19 cellular contexts compared by ENCODE assay signal in the genomic region with DNA sequence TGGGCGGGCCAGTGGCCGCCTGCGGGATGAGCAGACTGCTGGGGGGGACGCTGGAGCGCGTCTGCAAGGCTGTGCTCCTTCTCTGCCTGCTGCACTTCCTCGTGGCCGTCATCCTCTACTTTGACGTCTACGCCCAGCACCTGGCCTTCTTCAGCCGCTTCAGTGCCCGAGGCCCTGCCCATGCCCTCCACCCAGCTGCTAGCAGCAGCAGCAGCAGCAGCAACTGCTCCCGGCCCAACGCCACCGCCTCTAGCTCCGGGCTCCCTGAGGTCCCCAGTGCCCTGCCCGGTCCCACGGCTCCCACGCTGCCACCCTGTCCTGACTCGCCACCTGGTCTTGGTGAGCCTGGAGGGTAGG. TPM values are rescaled to one million over a fixed set of nuclear protein-coding genes. Genes with fewer than 3 reads are reported as not detected.
DNase-seq lines count a peak whose midpoint lies in the region; ATAC-seq, FAIRE-seq and TF ChIP-seq lines count a peak whose summit lies in the region.
"Had no signal": no experiment of that assay in that cellular context is flagged by ENCODE, and none has a peak within 500 bp of the region (broad histone marks: within the 10 kb centered on the region; RNA-seq: fewer than 3 reads in every experiment).

No MANE protein-coding gene starts in this region.

- in situ Hi-C loops in K562 (cut with MboI) = no loop called here

- H3K9me3 Mint-ChIP-seq in naive B cell = no peaks in the 10 kb centered on the region
- H3K9me3 Mint-ChIP-seq: effector memory CD8-positive, alpha-beta T cell; stimulated activated memory B cell treated with anti-CD40 and anti-IgM and Interleukin-4, amounts not matched to agents 10 μg/mL and 1 μg/mL and 100 μg/mL, for 72 hours had no signal

- ATAC-seq in K562 (no peak), naive B cell (ENCODE audit: low read depth in 2 of 2) (peak; percentile 25 to 34), HG02840 (IDR thresholded peaks at IDR 0.05; ENCODE audit: low FRiP score, unreplicated experiment) (no peak)
- ATAC-seq: effector memory CD8-positive, alpha-beta T cell; right cardiac atrium; stimulated activated memory B cell treated with anti-CD40 and anti-IgM and Interleukin-4, amounts not matched to agents 10 μg/mL and 1 μg/mL and 100 μg/mL, for 72 hours had no signal

- TF ChIP-seq POLR2A in K562 (conservative IDR thresholded peaks at IDR 0.05) = no peak

- H3K36me3 Mint-ChIP-seq in naive B cell = peaks cover 8 to 18% of the 10 kb centered on the region in 2 donors

- no peak for TF ChIP-seq CTCF in AG04450 (IDR thresholded peaks at IDR 0.05; ENCODE audit: low read depth, low read length)
- TF ChIP-seq CTCF in K562 (IDR thresholded peaks at IDR 0.05 in 2 of 3, conservative IDR thresholded peaks at IDR 0.05 in 1 of 3; ENCODE audit: insufficient read depth in 2 of 3, low read depth in 1 of 3, low read length in 3 of 3) = no peak

- POLR2A ChIA-PET in AG04450 (lab: Yijun Ruan, JAX) (no interaction called here), K562 (lab: Yijun Ruan, JAX) (interaction anchor here (0.6 to 1.2 kb wide), 3 partner anchors 8 to 67 kb away, joined by 3 to 4 read pairs (median 3); no protein-coding TSS in a partner anchor)

- DNase-seq in AG04450 (ENCODE audit: low read depth, low spot score) = no peak
- DNase-seq in H7 = peak; percentile 63
- no peak for DNase-seq in K562 (ENCODE audit: extremely low read depth in 1 of 4, low spot score in 3 of 4)
- peak; percentile 34 for DNase-seq in naive B cell
- DNase-seq in effector memory CD4-positive, alpha-beta T cell = no peak
- DNase-seq in caudate nucleus (lab: John Stamatoyannopoulos, UW) = no peak
- DNase-seq in NCI-H2029 treated with DMSO at 0.1 percent for 48 hours (lab: John Stamatoyannopoulos, UW) = no peak
- DNase-seq: activated CD4-positive, alpha-beta T cell treated with anti-CD3 and anti-CD28 coated beads for 4 hours; activated effector memory CD4-positive, alpha-beta T cell treated with Interleukin-2 at 50 U/mL for 16 hours; effector memory CD8-positive, alpha-beta T cell; GF-D8; glutamatergic neuron; stimulated activated CD4-positive, alpha-beta T cell treated with anti-CD3 and anti-CD28 coated beads, Interleukin-4, amount 100 ng/mL, for 24 hours; T-helper 2 cell had no signal

- CTCF ChIA-PET in AG04450 (lab: Charles Lee) = no interaction called here
- CTCF ChIA-PET in K562 (lab: Yijun Ruan, JAX; ENCODE audit: low intra/inter-chr PET ratio) = no interaction called here

- H3K9me1 ChIP-seq in K562 (ENCODE audit: control insufficient read depth, insufficient read depth, low read length) = peaks cover 21% of the 10 kb centered on the region

- peak overlapping the region; percentile 73; the same call in 1 of the 2 replicates for H3K4me3 ChIP-seq in AG04450 (ENCODE audit: low read depth, low read length)
- H3K4me3 ChIP-seq in H7 (ENCODE audit: insufficient read depth, low read depth, low read length) = no peak overlapping the region
- H3K4me3 ChIP-seq in K562 = no peak overlapping the region
- H3K4me3 ChIP-seq in effector memory CD4-positive, alpha-beta T cell (ENCODE audit: insufficient read depth, low read depth, low read length, poor library complexity, severe bottlenecking) = no peak overlapping the region

- intact Hi-C loops in K562 (cut with micrococcal nuclease) = no loop called here

- H3K4me1 Mint-ChIP-seq in naive B cell = peaks cover 33 to 41% (median 39%) of the 10 kb centered on the region in 3 donors

- 94% methylated on average over 15 of the region's 20 CpGs for WGBS in K562 (ENCODE audit: insufficient coverage, low coverage, missing lambda C conversion rate)

- H3K4me1 ChIP-seq in K562 (replicated peaks in 1 of 2; ENCODE audit: control insufficient read depth in 2 of 2, insufficient read depth in 2 of 2, low read length in 2 of 2) = peaks cover 42 to 78% of the 10 kb centered on the region in 2 experiments
- H3K4me1 ChIP-seq in effector memory CD4-positive, alpha-beta T cell (ENCODE audit: control insufficient read depth, insufficient read depth, low read length, poor library complexity, severe bottlenecking) = peaks cover 17% of the 10 kb centered on the region

- peaks cover 22% of the 10 kb centered on the region for H3K36me3 ChIP-seq in H7 (replicated peaks; ENCODE audit: control insufficient read depth, insufficient read depth, low read length)
- H3K36me3 ChIP-seq in K562 (ENCODE audit: control insufficient read depth, insufficient read depth, low read length) = peaks cover 81% of the 10 kb centered on the region
- H3K36me3 ChIP-seq in effector memory CD4-positive, alpha-beta T cell (ENCODE audit: control insufficient read depth, insufficient read depth, low read length) = peaks cover 14% of the 10 kb centered on the region

- peaks cover 67% of the 10 kb centered on the region for H3K79me2 ChIP-seq in K562 (ENCODE audit: control insufficient read depth, insufficient read depth, low read length)

- H3K27ac Mint-ChIP-seq in naive B cell = peak overlapping the region in 1 of 6 donors; percentile 36
- H3K27ac Mint-ChIP-seq: effector memory CD8-positive, alpha-beta T cell; stimulated activated memory B cell treated with anti-CD40 and anti-IgM and Interleukin-4, amounts not matched to agents 10 μg/mL and 1 μg/mL and 100 μg/mL, for 72 hours had no signal

- H3K9me3 ChIP-seq in AG04450 (ENCODE audit: control insufficient read depth, insufficient read depth, low read length) (no peaks in the 10 kb centered on the region; the same call in 1 of the 2 replicates), K562 (replicated peaks; ENCODE audit: control insufficient read depth, insufficient read depth, low read depth, low read length) (no peaks in the 10 kb centered on the region)
- no peaks in the 10 kb centered on the region for H3K9me3 ChIP-seq in effector memory CD4-positive, alpha-beta T cell (ENCODE audit: control insufficient read depth, low read length)

- peak overlapping the region; percentile 75 to 99; a peak in 3 of 4 replicates for H3K9ac ChIP-seq in K562 (ENCODE audit: insufficient read depth in 1 of 2, low read depth in 2 of 2, low read length in 2 of 2)

- no peaks in the 10 kb centered on the region for H3K27me3 Mint-ChIP-seq in naive B cell
- H3K27me3 Mint-ChIP-seq: effector memory CD8-positive, alpha-beta T cell; stimulated activated memory B cell treated with anti-CD40 and anti-IgM and Interleukin-4, amounts not matched to agents 10 μg/mL and 1 μg/mL and 100 μg/mL, for 72 hours had no signal

- no TSS peak for BruUV-seq in K562 (replicated peaks; lab: Mats Ljungman, UMichigan)

- TF ChIP-seq EP300 in K562 (IDR thresholded peaks at IDR 0.05; ENCODE audit: low read length) = no peak

- FAIRE-seq in K562 (lab: Jason Lieb, UNC) = no peak
- FAIRE-seq: GM18507, H54 had no signal

- H3K27me3 ChIP-seq in AG04450 (ENCODE audit: control insufficient read depth, insufficient read depth, low read length) = no peaks in the 10 kb centered on the region
- no peaks in the 10 kb centered on the region; the same call in 1 of the 2 replicates for H3K27me3 ChIP-seq in H7 (ENCODE audit: control insufficient read depth, insufficient read depth, low read length)
- no peaks in the 10 kb centered on the region for H3K27me3 ChIP-seq in K562 (ENCODE audit: control insufficient read depth in 2 of 2, insufficient read depth in 2 of 2, low read length in 2 of 2)
- H3K27me3 ChIP-seq in effector memory CD4-positive, alpha-beta T cell (replicated peaks; ENCODE audit: control insufficient read depth, insufficient read depth, low read length, poor library complexity, severe bottlenecking) = no peaks in the 10 kb centered on the region

- no peak overlapping the region; the same call in 1 of the 2 replicates for H3K4me2 ChIP-seq in K562 (ENCODE audit: insufficient read depth, low read length)

- H3K4me3 Mint-ChIP-seq in naive B cell = peak overlapping the region in 3 of 8 donors; percentile 5 to 81 (median 18)

- peaks cover 25% of the 10 kb centered on the region for H4K20me1 ChIP-seq in K562 (replicated peaks; ENCODE audit: control insufficient read depth, insufficient read depth, low read length)

- no peak overlapping the region for H2AFZ ChIP-seq in K562 (ENCODE audit: low read depth, low read length)

- H3K27ac ChIP-seq in AG04450 (ENCODE audit: low read depth, low read length) = no peak overlapping the region
- no peak overlapping the region for H3K27ac ChIP-seq in K562 (ENCODE audit: extremely low read depth, low read depth, low read length)
- H3K27ac ChIP-seq in effector memory CD4-positive, alpha-beta T cell (ENCODE audit: insufficient read depth, low read length, poor library complexity, severe bottlenecking) = no peak overlapping the region
- H3K27ac ChIP-seq in caudate nucleus (ENCODE audit: low read depth, low read length) = no peak overlapping the region

- TF ChIP-seq RAD21 in K562 (CRISPR knock-in tag; conservative IDR thresholded peaks at IDR 0.05 in 1 of 2, IDR thresholded peaks at IDR 0.05 in 1 of 2) = no peak

RNA-seq across cellular contexts. Expression of gene B4GALT2, which starts 2.1 kb away (rescaled TPM):
- polyA plus RNA-seq in AG04450 (2011; rRNA removed) (39.0 and 50.4 TPM in 2 replicates), K562 (2011; rRNA removed) (39.0 and 43.9 TPM in 2 replicates), K562 (2014; fragmentation: Illumina TruSeq; extraction: Trizol) (63.7 and 69.7 TPM in 2 replicates), K562 (2014; fragmentation: Nextera tagmentation; extraction: Ambion mirVana) (1 to 10 TPM; 1.3 to 2.8 TPM), K562 (2014; rRNA removed) (71.9 and 85.4 TPM in 2 replicates), naive B cell (ENCODE audit: low read depth in 6 of 6) (1 to 10 TPM in 1 of 6 donors, under 1 TPM in 4, not detected in 1; 0.16 to 1.6 (median 0.37) TPM)
- 40.8 and 55.5 TPM in 2 replicates for polyA minus RNA-seq in AG04450 (2011; rRNA and poly(A)+ RNA removed)
- 207 and 217 TPM in 2 replicates for total RNA-seq in H7 (2014; rRNA removed; shearing (Covaris generic))
- total RNA-seq in K562 (2011; cell fraction: chromatin; rRNA removed; ENCODE audit: low replicate concordance) = 27.8 and 57.7 TPM in 2 replicates
- total RNA-seq in K562 (2011; cell fraction: nucleolus; rRNA removed) = 51.2 and 57.7 TPM in 2 replicates
- total RNA-seq in K562 (2011; cell fraction: nucleoplasm; rRNA removed) = 45.8 and 54.2 TPM in 2 replicates
- total RNA-seq in K562 (2014; rRNA removed) (86.8 and 116 TPM in 2 replicates), K562 (2014; rRNA removed; fragmentation: Illumina TruSeq; extraction: Trizol) (23.4 and 31.0 TPM in 2 replicates), K562 (2015; rRNA removed; fragmentation: Illumina TruSeq; extraction: Trizol) (43.8 and 45.9 TPM in 2 replicates), K562 (2021) (76.2 and 78.0 TPM in 2 replicates)
- polyA plus RNA-seq in K562 (2011; cell fraction: cytosol; rRNA removed) = 78.6 and 206 TPM in 2 replicates
- polyA plus RNA-seq in K562 (2011; cell fraction: nucleus; rRNA removed) = 55.1 and 117 TPM in 2 replicates
- polyA plus RNA-seq in K562 (2012) = 44.8 and 50.7 TPM in 2 replicates
- polyA minus RNA-seq in K562 (2011; rRNA and poly(A)+ RNA removed) = 21.4 and 27.7 TPM in 2 replicates
- polyA minus RNA-seq in K562 (2011; cell fraction: cytosol; rRNA and poly(A)+ RNA removed) = 40.9 and 42.3 TPM in 2 replicates
- polyA minus RNA-seq in K562 (2011; cell fraction: nucleus; rRNA and poly(A)+ RNA removed) = 26.7 and 28.3 TPM in 2 replicates

RNA-seq across cellular contexts. Expression of gene ATP6V0B, which starts 6.4 kb away (rescaled TPM):
- polyA plus RNA-seq in AG04450 (2011; rRNA removed) = 130 and 140 TPM in 2 replicates
- polyA minus RNA-seq in AG04450 (2011; rRNA and poly(A)+ RNA removed) = 64.5 and 77.1 TPM in 2 replicates
- total RNA-seq in H7 (2014; rRNA removed; shearing (Covaris generic)) = 196 and 237 TPM in 2 replicates
- total RNA-seq in K562 (2011; cell fraction: chromatin; rRNA removed; ENCODE audit: low replicate concordance) = 240 and 478 TPM in 2 replicates
- total RNA-seq in K562 (2011; cell fraction: nucleolus; rRNA removed) = 771 and 1,062 TPM in 2 replicates
- 571 and 616 TPM in 2 replicates for total RNA-seq in K562 (2011; cell fraction: nucleoplasm; rRNA removed)
- 296 and 328 TPM in 2 replicates for total RNA-seq in K562 (2014; rRNA removed)
- 143 and 167 TPM in 2 replicates for total RNA-seq in K562 (2014; rRNA removed; fragmentation: Illumina TruSeq; extraction: Trizol)
- 196 and 203 TPM in 2 replicates for total RNA-seq in K562 (2015; rRNA removed; fragmentation: Illumina TruSeq; extraction: Trizol)
- total RNA-seq in K562 (2021) = 279 and 286 TPM in 2 replicates
- 220 and 288 TPM in 2 replicates for polyA plus RNA-seq in K562 (2011; rRNA removed)
- polyA plus RNA-seq in K562 (2011; cell fraction: cytosol; rRNA removed) = 552 and 632 TPM in 2 replicates
- polyA plus RNA-seq in K562 (2011; cell fraction: nucleus; rRNA removed) = 601 and 849 TPM in 2 replicates
- 179 and 264 TPM in 2 replicates for polyA plus RNA-seq in K562 (2012)
- 186 and 195 TPM in 2 replicates for polyA plus RNA-seq in K562 (2014; fragmentation: Illumina TruSeq; extraction: Trizol)
- 100 to 1,000 TPM; 137 to 276 TPM for polyA plus RNA-seq in K562 (2014; fragmentation: Nextera tagmentation; extraction: Ambion mirVana)
- 282 and 348 TPM in 2 replicates for polyA plus RNA-seq in K562 (2014; rRNA removed)
- polyA minus RNA-seq in K562 (2011; rRNA and poly(A)+ RNA removed) = 127 and 130 TPM in 2 replicates
- 83.6 and 86.7 TPM in 2 replicates for polyA minus RNA-seq in K562 (2011; cell fraction: cytosol; rRNA and poly(A)+ RNA removed)
- polyA minus RNA-seq in K562 (2011; cell fraction: nucleus; rRNA and poly(A)+ RNA removed) = 102 and 149 TPM in 2 replicates
- 100 to 1,000 TPM; 264 to 432 (median 286) TPM for polyA plus RNA-seq in naive B cell (ENCODE audit: low read depth in 6 of 6)

RNA-seq across cellular contexts. Expression of gene CCDC24, which starts 10.3 kb away (rescaled TPM):
- polyA plus RNA-seq in AG04450 (2011; rRNA removed) (1.1 and 1.6 TPM in 2 replicates), K562 (2011; rRNA removed) (1.3 and 2.3 TPM in 2 replicates), K562 (2014; fragmentation: Illumina TruSeq; extraction: Trizol) (1.5 and 3.0 TPM in 2 replicates), K562 (2014; fragmentation: Nextera tagmentation; extraction: Ambion mirVana) (under 1 TPM; 0.31 to 0.64 TPM), K562 (2014; rRNA removed) (3.7 and 4.5 TPM in 2 replicates), naive B cell (ENCODE audit: low read depth in 6 of 6) (1 to 10 TPM in 5 of 6 donors, under 1 TPM in 1; 0.89 to 4.0 (median 2.0) TPM)
- 0.92 and 1.0 TPM in 2 replicates for polyA minus RNA-seq in AG04450 (2011; rRNA and poly(A)+ RNA removed)
- total RNA-seq in H7 (2014; rRNA removed; shearing (Covaris generic)) = 10.5 and 19.8 TPM in 2 replicates
- total RNA-seq in K562 (2011; cell fraction: chromatin; rRNA removed; ENCODE audit: low replicate concordance) = 1.4 and 6.8 TPM in 2 replicates
- 5.8 TPM in 2 replicates for total RNA-seq in K562 (2011; cell fraction: nucleolus; rRNA removed)
- 4.1 and 6.1 TPM in 2 replicates for total RNA-seq in K562 (2011; cell fraction: nucleoplasm; rRNA removed)
- total RNA-seq in K562 (2014; rRNA removed) (3.0 and 4.5 TPM in 2 replicates), K562 (2014; rRNA removed; fragmentation: Illumina TruSeq; extraction: Trizol) (0.70 and 1.5 TPM in 2 replicates), K562 (2015; rRNA removed; fragmentation: Illumina TruSeq; extraction: Trizol) (1.7 and 2.2 TPM in 2 replicates), K562 (2021) (4.4 and 5.2 TPM in 2 replicates)
- polyA plus RNA-seq in K562 (2011; cell fraction: cytosol; rRNA removed) = 2.0 and 4.9 TPM in 2 replicates
- 6.8 and 13.1 TPM in 2 replicates for polyA plus RNA-seq in K562 (2011; cell fraction: nucleus; rRNA removed)
- polyA plus RNA-seq in K562 (2012) = 3.7 and 4.3 TPM in 2 replicates
- polyA minus RNA-seq in K562 (2011; rRNA and poly(A)+ RNA removed) = 0.36 and 0.39 TPM in 2 replicates
- 1.1 and 5.4 TPM in 2 replicates for polyA minus RNA-seq in K562 (2011; cell fraction: cytosol; rRNA and poly(A)+ RNA removed)
- 1.7 and 2.2 TPM in 2 replicates for polyA minus RNA-seq in K562 (2011; cell fraction: nucleus; rRNA and poly(A)+ RNA removed)

RNA-seq across cellular contexts. Expression of gene DPH2, which starts 11.3 kb away (rescaled TPM):
- polyA plus RNA-seq in AG04450 (2011; rRNA removed) = 17.9 and 22.2 TPM in 2 replicates
- 17.2 and 25.0 TPM in 2 replicates for polyA minus RNA-seq in AG04450 (2011; rRNA and poly(A)+ RNA removed)
- total RNA-seq in H7 (2014; rRNA removed; shearing (Covaris generic)) = 75.4 and 83.4 TPM in 2 replicates
- total RNA-seq in K562 (2011; cell fraction: chromatin; rRNA removed; ENCODE audit: low replicate concordance) = 110 and 268 TPM in 2 replicates
- total RNA-seq in K562 (2011; cell fraction: nucleolus; rRNA removed) = 191 and 199 TPM in 2 replicates
- total RNA-seq in K562 (2011; cell fraction: nucleoplasm; rRNA removed) = 123 and 150 TPM in 2 replicates
- total RNA-seq in K562 (2014; rRNA removed) = 87.5 and 122 TPM in 2 replicates
- total RNA-seq in K562 (2014; rRNA removed; fragmentation: Illumina TruSeq; extraction: Trizol) = 31.9 and 39.4 TPM in 2 replicates
- total RNA-seq in K562 (2015; rRNA removed; fragmentation: Illumina TruSeq; extraction: Trizol) = 66.8 and 68.1 TPM in 2 replicates
- total RNA-seq in K562 (2021) = 94.1 and 97.3 TPM in 2 replicates
- polyA plus RNA-seq in K562 (2011; rRNA removed) = 63.1 and 71.2 TPM in 2 replicates
- polyA plus RNA-seq in K562 (2011; cell fraction: cytosol; rRNA removed) = 117 and 149 TPM in 2 replicates
- 379 and 380 TPM in 2 replicates for polyA plus RNA-seq in K562 (2011; cell fraction: nucleus; rRNA removed)
- polyA plus RNA-seq in K562 (2012) = 39.2 and 65.5 TPM in 2 replicates
- polyA plus RNA-seq in K562 (2014; fragmentation: Illumina TruSeq; extraction: Trizol) = 81.1 and 106 TPM in 2 replicates
- polyA plus RNA-seq in K562 (2014; fragmentation: Nextera tagmentation; extraction: Ambion mirVana) = 10 to 100 TPM; 17.9 to 27.0 TPM
- polyA plus RNA-seq in K562 (2014; rRNA removed) = 93.2 and 110 TPM in 2 replicates
- 50.3 and 52.5 TPM in 2 replicates for polyA minus RNA-seq in K562 (2011; rRNA and poly(A)+ RNA removed)
- polyA minus RNA-seq in K562 (2011; cell fraction: cytosol; rRNA and poly(A)+ RNA removed) = 35.5 and 48.5 TPM in 2 replicates
- 96.7 and 113 TPM in 2 replicates for polyA minus RNA-seq in K562 (2011; cell fraction: nucleus; rRNA and poly(A)+ RNA removed)
- 10 to 100 TPM; 23.4 to 58.5 (median 30.9) TPM for polyA plus RNA-seq in naive B cell (ENCODE audit: low read depth in 6 of 6)

RNA-seq across cellular contexts. Expression of gene IPO13, which starts 34.4 kb away (rescaled TPM):
- polyA plus RNA-seq in AG04450 (2011; rRNA removed) (11.2 and 16.1 TPM in 2 replicates), K562 (2011; rRNA removed) (13.9 and 19.1 TPM in 2 replicates), K562 (2014; fragmentation: Illumina TruSeq; extraction: Trizol) (24.7 and 27.1 TPM in 2 replicates), K562 (2014; fragmentation: Nextera tagmentation; extraction: Ambion mirVana) (1 to 10 TPM; 7.0 to 9.8 TPM), K562 (2014; rRNA removed) (18.6 and 22.0 TPM in 2 replicates), naive B cell (ENCODE audit: low read depth in 6 of 6) (10 to 100 TPM in 4 of 6 donors, 1 to 10 TPM in 2; 7.8 to 31.9 (median 10.2) TPM)
- 31.2 and 43.9 TPM in 2 replicates for polyA minus RNA-seq in AG04450 (2011; rRNA and poly(A)+ RNA removed)
- total RNA-seq in H7 (2014; rRNA removed; shearing (Covaris generic)) = 29.2 and 34.2 TPM in 2 replicates
- total RNA-seq in K562 (2011; cell fraction: chromatin; rRNA removed; ENCODE audit: low replicate concordance) = 24.0 and 67.1 TPM in 2 replicates
- total RNA-seq in K562 (2011; cell fraction: nucleolus; rRNA removed) = 41.3 and 46.4 TPM in 2 replicates
- 28.3 and 29.6 TPM in 2 replicates for total RNA-seq in K562 (2011; cell fraction: nucleoplasm; rRNA removed)
- total RNA-seq in K562 (2014; rRNA removed) (17.5 and 27.9 TPM in 2 replicates), K562 (2014; rRNA removed; fragmentation: Illumina TruSeq; extraction: Trizol) (7.8 and 10.0 TPM in 2 replicates), K562 (2015; rRNA removed; fragmentation: Illumina TruSeq; extraction: Trizol) (16.1 and 16.2 TPM in 2 replicates), K562 (2021) (28.4 and 30.8 TPM in 2 replicates)
- polyA plus RNA-seq in K562 (2011; cell fraction: cytosol; rRNA removed) = 27.1 and 36.4 TPM in 2 replicates
- polyA plus RNA-seq in K562 (2011; cell fraction: nucleus; rRNA removed) = 59.2 and 89.3 TPM in 2 replicates
- 27.4 and 30.4 TPM in 2 replicates for polyA plus RNA-seq in K562 (2012)
- 18.8 and 24.2 TPM in 2 replicates for polyA minus RNA-seq in K562 (2011; rRNA and poly(A)+ RNA removed)
- polyA minus RNA-seq in K562 (2011; cell fraction: cytosol; rRNA and poly(A)+ RNA removed) = 16.5 and 21.7 TPM in 2 replicates
- polyA minus RNA-seq in K562 (2011; cell fraction: nucleus; rRNA and poly(A)+ RNA removed) = 18.4 and 22.3 TPM in 2 replicates

Comparison
In these comparisons a context has a peak if more than half of its experiments do, and no peak if none do; other contexts are left out.
1. DNase-seq: peak in H7 (single experiment) and naive B cell (single experiment); none in AG04450 (single experiment), K562 (0 of 4), effector memory CD4-positive, alpha-beta T cell (0 of 3), caudate nucleus (0 of 61) and NCI-H2029 treated with DMSO at 0.1 percent for 48 hours (single experiment).
2. ATAC-seq: peak in naive B cell (2 of 2); none in K562 (single experiment) and HG02840 (single experiment).